Comparison of ENCODE assay signal across 9 cellular contexts in genomic region chr3:188946837-188947236, GRCh38.
DNase-seq lines count a peak whose midpoint lies in the region; ATAC-seq and TF ChIP-seq lines count a peak whose summit lies in the region.
"Had no signal": no experiment of that assay in that cellular context is flagged by ENCODE, and none has a peak within 500 bp of the region (broad histone marks: within the 10 kb centered on the region; RNA-seq: fewer than 3 reads in every experiment).

No MANE protein-coding gene starts in this region.

- H3K4me3 Mint-ChIP-seq in HFFc6 (peak overlapping the region; percentile 80), brain (peak overlapping the region; percentile 76 to 87 (median 81))

- TF ChIP-seq CTCF in HFFc6 (IDR thresholded peaks at IDR 0.05): no peak
- TF ChIP-seq CTCF in brain (conservative IDR thresholded peaks at IDR 0.05): no peak
- no peak for TF ChIP-seq CTCF in kidney epithelial cell (IDR thresholded peaks at IDR 0.05; ENCODE audit: insufficient read depth, low read length, poor library complexity, severe bottlenecking)
- TF ChIP-seq CTCF in spleen (IDR thresholded peaks at IDR 0.05 in 8 of 11, conservative IDR thresholded peaks at IDR 0.05 in 3 of 11): no peak

- H3K4me1 Mint-ChIP-seq in HFFc6 (ENCODE audit: low read depth): peaks cover 57% of the 10 kb centered on the region
- H3K4me1 Mint-ChIP-seq in brain: peaks cover 28% of the 10 kb centered on the region

- peaks cover 5 to 80% (median 33%) of the 10 kb centered on the region in 6 donors for H3K4me1 ChIP-seq in spleen

- H3K4me3 ChIP-seq in kidney epithelial cell (ENCODE audit: low read depth, low read length): peak overlapping the region; percentile 40
- H3K4me3 ChIP-seq in spleen: peak overlapping the region in 4 of 8 donors; percentile 21 to 64 (median 32)

- no peak for ATAC-seq in GM21528 (IDR thresholded peaks at IDR 0.05; ENCODE audit: low FRiP score, unreplicated experiment)

- 72 to 78% (median 74%) methylated on average over 8 of the region's 8 CpGs for WGBS in spleen, 5 donors

- H3K27me3 ChIP-seq in kidney epithelial cell (ENCODE audit: control insufficient read depth, insufficient read depth, low read length) (no peaks in the 10 kb centered on the region), spleen (replicated peaks in 1 of 7) (peaks cover 0 to 22% (median 0%) of the 10 kb centered on the region in 7 donors)

- no peaks in the 10 kb centered on the region for H3K36me3 ChIP-seq in kidney epithelial cell (ENCODE audit: control insufficient read depth, insufficient read depth, low read length)
- no peaks in the 10 kb centered on the region for H3K36me3 ChIP-seq in spleen

- TF ChIP-seq POLR2A in spleen (IDR thresholded peaks at IDR 0.05): no peak

- 0 out of 2 replicates have a peak overlapping the region, but pooled peaks have one; percentile 91 for H3K27ac Mint-ChIP-seq in HFFc6
- peak overlapping the region; percentile 56 to 96 (median 94) for H3K27ac Mint-ChIP-seq in brain

- peaks cover 5% of the 10 kb centered on the region for H3K27me3 Mint-ChIP-seq in HFFc6 (ENCODE audit: insufficient read depth)
- peaks cover 4% of the 10 kb centered on the region for H3K27me3 Mint-ChIP-seq in brain

- H3K36me3 Mint-ChIP-seq in HFFc6 (ENCODE audit: low read depth): no peaks in the 10 kb centered on the region
- no peaks in the 10 kb centered on the region for H3K36me3 Mint-ChIP-seq in brain

- H3K27ac ChIP-seq in spleen: peak overlapping the region in 6 of 8 donors; percentile 72 to 88 (median 84)

- H3K9me3 ChIP-seq in spleen: no peaks in the 10 kb centered on the region

- H3K9me3 Mint-ChIP-seq in HFFc6 (no peaks in the 10 kb centered on the region), brain (peaks cover 0 to 13% (median 0%) of the 10 kb centered on the region in 5 experiments)

- DNase-seq in HFFc6 (no peak), kidney epithelial cell (ENCODE audit: low read depth) (no peak), spleen (no peak), NOMO-1 (lab: John Stamatoyannopoulos, UW; ENCODE audit: unreplicated experiment in 2 of 2) (no peak), LoVo (ENCODE audit: low spot score) (no peak), NCI-H82 treated with DMSO at 0.1 percent for 48 hours (lab: John Stamatoyannopoulos, UW; ENCODE audit: unreplicated experiment) (no peak)
- DNase-seq: activated CD4-positive, alpha-beta T cell treated with anti-CD3 and anti-CD28 coated beads, Interleukin-2, amount 50 U/mL, for 1 hour had no signal

- intact Hi-C loops in spleen (cut with DNase I; ENCODE audit: low total_unique reads): no loop called here
